Comparison of ENCODE assay signal across 2 cellular contexts in the genomic region with DNA sequence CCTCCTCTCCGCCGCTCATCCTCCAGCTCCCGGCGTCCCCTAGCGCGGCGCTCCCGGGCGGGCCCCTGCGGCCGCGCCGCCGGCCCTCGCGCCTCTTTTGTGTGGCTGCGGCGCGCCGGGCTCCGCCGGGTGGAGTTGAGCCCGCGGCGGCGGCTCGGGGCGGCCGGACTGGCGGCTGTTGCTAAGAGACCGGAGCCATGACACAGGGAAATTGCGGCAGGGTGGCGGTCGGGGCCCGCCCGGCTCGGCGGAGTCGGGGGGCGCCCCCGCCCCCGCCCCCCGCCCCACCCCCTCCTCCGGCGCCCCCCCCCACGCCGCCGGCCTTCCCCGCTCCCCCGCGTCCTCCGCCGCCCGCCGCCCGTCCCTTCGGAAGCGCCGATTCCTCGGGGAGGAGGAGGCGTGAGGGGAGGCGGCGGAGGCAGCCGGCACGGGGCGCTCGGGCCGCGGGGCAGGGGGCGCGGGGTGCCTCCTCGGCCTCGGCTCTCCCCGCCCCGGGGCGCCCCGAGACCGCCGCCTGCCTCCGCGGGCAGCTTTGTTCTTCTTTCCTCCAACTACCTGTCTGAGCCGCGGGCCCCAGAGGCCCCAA.
A peak's percentile ranks its signal among the peaks of the same experiment; 100 is the strongest.
TF ChIP-seq lines count a peak whose summit lies in the region.

A gene (minus strand): TSS at position 223 of the 586 bp plus-strand sequence. CDS start 3,459 bp downstream, outside the sequence.

TF ChIP-seq in IMR-90, 13 proteins besides CTCF, POLR2A, EP300 and RAD21:
- TF ChIP-seq MXI1 (IDR thresholded peaks at IDR 0.05; ENCODE audit: borderline replicate concordance, low read depth, low read length): 0 out of 2 replicates have a peak, but pooled peaks have one; percentile 8
- TF ChIP-seq MAZ (IDR thresholded peaks at IDR 0.05; ENCODE audit: borderline replicate concordance, low read depth, low read length): no peak; the same call in 1 of the 2 replicates
- no peak for TF ChIP-seq BHLHE40 (IDR thresholded peaks at IDR 0.05; ENCODE audit: low read depth, low read length)
- TF ChIP-seq NFE2L2 (IDR thresholded peaks at IDR 0.05; ENCODE audit: low read depth, low read length): peak; percentile 48; the same call in 1 of the 2 replicates
- no peak for TF ChIP-seq FOS (IDR thresholded peaks at IDR 0.05; ENCODE audit: low read depth, low read length)
- TF ChIP-seq SMC3 (IDR thresholded peaks at IDR 0.05; ENCODE audit: low read depth, low read length): no peak
- TF ChIP-seq, protein P1, sequence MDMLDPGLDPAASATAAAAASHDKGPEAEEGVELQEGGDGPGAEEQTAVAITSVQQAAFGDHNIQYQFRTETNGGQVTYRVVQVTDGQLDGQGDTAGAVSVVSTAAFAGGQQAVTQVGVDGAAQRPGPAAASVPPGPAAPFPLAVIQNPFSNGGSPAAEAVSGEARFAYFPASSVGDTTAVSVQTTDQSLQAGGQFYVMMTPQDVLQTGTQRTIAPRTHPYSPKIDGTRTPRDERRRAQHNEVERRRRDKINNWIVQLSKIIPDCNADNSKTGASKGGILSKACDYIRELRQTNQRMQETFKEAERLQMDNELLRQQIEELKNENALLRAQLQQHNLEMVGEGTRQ (IDR thresholded peaks at IDR 0.05; ENCODE audit: low read depth, low read length): no peak
- TF ChIP-seq, protein P2, sequence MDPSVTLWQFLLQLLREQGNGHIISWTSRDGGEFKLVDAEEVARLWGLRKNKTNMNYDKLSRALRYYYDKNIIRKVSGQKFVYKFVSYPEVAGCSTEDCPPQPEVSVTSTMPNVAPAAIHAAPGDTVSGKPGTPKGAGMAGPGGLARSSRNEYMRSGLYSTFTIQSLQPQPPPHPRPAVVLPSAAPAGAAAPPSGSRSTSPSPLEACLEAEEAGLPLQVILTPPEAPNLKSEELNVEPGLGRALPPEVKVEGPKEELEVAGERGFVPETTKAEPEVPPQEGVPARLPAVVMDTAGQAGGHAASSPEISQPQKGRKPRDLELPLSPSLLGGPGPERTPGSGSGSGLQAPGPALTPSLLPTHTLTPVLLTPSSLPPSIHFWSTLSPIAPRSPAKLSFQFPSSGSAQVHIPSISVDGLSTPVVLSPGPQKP (IDR thresholded peaks at IDR 0.05; ENCODE audit: borderline replicate concordance, low read depth, low read length): no peak
- no peak for TF ChIP-seq MAFK (IDR thresholded peaks at IDR 0.05; ENCODE audit: low read depth, low read length)
- no peak for TF ChIP-seq CEBPB (IDR thresholded peaks at IDR 0.05; ENCODE audit: low read depth, low read length)
- TF ChIP-seq CHD1 (IDR thresholded peaks at IDR 0.05; ENCODE audit: low read depth, low read length): no peak
- no peak for TF ChIP-seq RFX5 (IDR thresholded peaks at IDR 0.05; ENCODE audit: low read depth, low read length)
- TF ChIP-seq RCOR1 (IDR thresholded peaks at IDR 0.05; ENCODE audit: insufficient replicate concordance, low read length): no peak

TF ChIP-seq in H1, 55 proteins besides CTCF, POLR2A, EP300 and RAD21:
- TF ChIP-seq SP1 (IDR thresholded peaks at IDR 0.05; ENCODE audit: low read depth, low read length) (no peak), CTBP2 (IDR thresholded peaks at IDR 0.05; ENCODE audit: borderline replicate concordance, insufficient read depth, insufficient read length, low read length) (no peak), TAF1 (IDR thresholded peaks at IDR 0.05; ENCODE audit: low read depth, low read length) (peak; percentile 45; the same call in 1 of the 2 replicates), HDAC6 (IDR thresholded peaks at IDR 0.05; ENCODE audit: low read depth, low read length) (no peak), NANOG (IDR thresholded peaks at IDR 0.05; ENCODE audit: insufficient read depth, low read depth, low read length, poor library complexity, severe bottlenecking) (no peak), SIN3A (conservative IDR thresholded peaks at IDR 0.05 in 1 of 2, IDR thresholded peaks at IDR 0.05 in 1 of 2; ENCODE audit: low read depth in 1 of 2, low read length in 2 of 2) (no peak; a peak in 1 of 4 replicates), PHF8 (conservative IDR thresholded peaks at IDR 0.05; ENCODE audit: low read depth, low read length) (0 out of 2 replicates have a peak, but pooled peaks have one; percentile 52)
- TF ChIP-seq, protein P1 (IDR thresholded peaks at IDR 0.05; ENCODE audit: low read length): no peak
- TF ChIP-seq, protein P3, sequence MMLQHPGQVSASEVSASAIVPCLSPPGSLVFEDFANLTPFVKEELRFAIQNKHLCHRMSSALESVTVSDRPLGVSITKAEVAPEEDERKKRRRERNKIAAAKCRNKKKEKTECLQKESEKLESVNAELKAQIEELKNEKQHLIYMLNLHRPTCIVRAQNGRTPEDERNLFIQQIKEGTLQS (IDR thresholded peaks at IDR 0.05; ENCODE audit: insufficient read depth, low read depth, low read length): no peak
